31 cellular contexts compared by ENCODE assay signal in the genomic region with DNA sequence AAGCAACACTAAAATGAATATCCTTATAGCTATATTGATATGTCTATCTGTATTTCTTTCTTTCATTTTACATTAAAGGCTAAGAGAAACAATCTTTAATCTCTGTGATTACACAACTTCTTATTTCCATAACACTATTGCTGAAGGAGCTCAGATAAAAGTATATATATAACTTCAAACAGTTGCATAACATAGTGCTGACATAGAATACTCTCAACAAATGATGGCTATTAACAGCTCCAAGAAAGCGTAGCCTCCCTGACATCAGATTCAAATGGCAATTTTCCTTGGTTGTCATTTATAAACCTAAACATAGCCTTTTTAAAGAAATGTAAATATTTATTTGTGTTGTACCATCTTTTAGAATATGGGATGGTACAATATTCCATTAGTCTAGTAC.
"Had no signal": no experiment of that assay in that cellular context is flagged by ENCODE, and none has a peak within 500 bp of the region (broad histone marks: within the 10 kb centered on the region; RNA-seq: fewer than 3 reads in every experiment).

No MANE protein-coding gene starts in this region.

- ATAC-seq: activated CD4-positive, alpha-beta T cell treated with anti-CD3 and anti-CD28 coated beads for 36 hours; activated CD4-positive, CD25-positive, alpha-beta regulatory T cell treated with anti-CD3 and anti-CD28 coated beads, Interleukin-2, amount 50 U/mL, for 24 hours; activated CD8-positive, alpha-beta memory T cell treated with anti-CD3 and anti-CD28 coated beads, Interleukin-2, amount 10 ng/mL, durations not matched to agents 7 days and 5 days; activated CD8-positive, alpha-beta T cell treated with anti-CD3 and anti-CD28 coated beads, Interleukin-2, amount 10 ng/mL, durations not matched to agents 7 days and 5 days; activated naive CD8-positive, alpha-beta T cell treated with anti-CD3 and anti-CD28 coated beads, Interleukin-2, amount 50 U/mL, for 24 hours; WTC11 had no signal

- H3K9me3 ChIP-seq: ascending aorta had no signal

- H3K27me3 ChIP-seq: ascending aorta, cardiac muscle cell had no signal

- H3K36me3 ChIP-seq: ascending aorta, cardiac muscle cell, WERI-Rb-1 had no signal

- DNase-seq: activated CD4-positive, alpha-beta memory T cell treated with anti-CD3 and anti-CD28 coated beads, Interleukin-2, amount 10 ng/mL, durations not matched to agents 7 days and 5 days; activated CD4-positive, alpha-beta T cell treated with anti-CD3 and anti-CD28 coated beads for 1 hour; activated CD4-positive, alpha-beta T cell treated with anti-CD3 and anti-CD28 coated beads for 36 hours; activated CD4-positive, alpha-beta T cell treated with anti-CD3 and anti-CD28 coated beads for 48 hours; activated CD4-positive, alpha-beta T cell treated with anti-CD3 and anti-CD28 coated beads, Interleukin-2, amount 10 ng/mL, durations not matched to agents 7 days and 5 days; activated CD4-positive, alpha-beta T cell treated with anti-CD3 and anti-CD28 coated beads, Interleukin-2, amount 50 U/mL, for 48 hours; activated CD4-positive, CD25-positive, alpha-beta regulatory T cell; activated CD8-positive, alpha-beta memory T cell treated with anti-CD3 and anti-CD28 coated beads for 24 hours; activated CD8-positive, alpha-beta memory T cell treated with anti-CD3 and anti-CD28 coated beads, Interleukin-2, amount 10 ng/mL, durations not matched to agents 7 days and 5 days; activated CD8-positive, alpha-beta memory T cell treated with anti-CD3 and anti-CD28 coated beads, Interleukin-2, amount 50 U/mL, for 48 hours; activated CD8-positive, alpha-beta T cell treated with anti-CD3 and anti-CD28 coated beads, Interleukin-2, amount 10 ng/mL, durations not matched to agents 7 days and 5 days; activated effector memory CD4-positive, alpha-beta T cell treated with Interleukin-2 at 50 U/mL for 16 hours; activated gamma-delta T cell; activated naive CD4-positive, alpha-beta T cell treated with anti-CD3 and anti-CD28 coated beads, Interleukin-2, amount 10 ng/mL, durations not matched to agents 7 days and 5 days; activated naive CD4-positive, alpha-beta T cell treated with Interleukin-2 at 50 U/mL for 16 hours; activated naive CD8-positive, alpha-beta T cell treated with anti-CD3 and anti-CD28 coated beads, Interleukin-2, amount 10 ng/mL, durations not matched to agents 7 days and 5 days; activated naive CD8-positive, alpha-beta T cell treated with anti-CD3 and anti-CD28 coated beads, Interleukin-2, amount 50 U/mL, for 24 hours; activated T-cell treated with anti-CD3 and anti-CD28 coated beads, Interleukin-2, amount 50 U/mL, for 24 hours; activated T-cell treated with anti-CD3 and anti-CD28 coated beads, Interleukin-2, amount 50 U/mL, for 48 hours; amygdala; anterior cingulate cortex; caudate nucleus; cerebellar nuclear complex; T-helper 1 cell; T-helper 2 cell; T-helper 9 cell; WERI-Rb-1 had no signal

- H3K27ac ChIP-seq: ascending aorta, cardiac muscle cell, WERI-Rb-1 had no signal

- H3K4me1 ChIP-seq: ascending aorta had no signal

- H3K4me3 ChIP-seq: ascending aorta, cardiac muscle cell had no signal
